In the genomic region with DNA sequence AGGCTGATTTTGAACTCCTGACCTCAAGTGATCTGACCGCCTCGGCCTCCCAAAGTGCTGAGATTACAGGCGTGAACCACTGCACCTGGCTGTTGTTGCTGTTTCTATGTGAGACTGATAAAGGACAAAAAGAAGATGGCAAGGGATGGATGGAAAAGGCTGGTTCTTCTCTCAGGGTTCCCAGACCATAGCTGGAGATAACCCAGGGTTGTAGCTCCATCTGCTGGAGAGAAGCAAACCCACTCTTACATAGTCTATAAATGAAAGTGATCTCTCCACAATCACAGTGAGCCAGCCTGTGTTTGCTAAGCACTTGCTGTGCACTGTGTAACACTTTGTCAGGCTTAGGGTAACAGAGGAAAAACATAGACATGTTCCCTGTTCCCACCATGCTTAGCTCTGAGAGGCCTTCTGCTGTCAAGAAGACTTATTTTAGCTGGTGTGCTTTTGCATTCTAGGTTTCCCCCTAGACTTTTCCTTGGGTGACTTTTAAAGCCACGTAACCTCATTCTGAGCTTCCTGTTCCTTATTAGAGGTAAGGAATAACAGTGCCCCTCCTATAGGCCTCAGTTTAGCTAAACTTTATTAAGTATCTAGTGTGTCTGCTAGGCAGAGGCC, we compare ENCODE assay signal across 9 cellular contexts. TPM values are rescaled to one million over a fixed set of nuclear protein-coding genes. Genes with fewer than 3 reads are reported as not detected.
DNase-seq lines count a peak whose midpoint lies in the region; ATAC-seq and TF ChIP-seq lines count a peak whose summit lies in the region.
"Had no signal": no experiment of that assay in that cellular context is flagged by ENCODE, and none has a peak within 500 bp of the region (broad histone marks: within the 10 kb centered on the region; RNA-seq: fewer than 3 reads in every experiment).

No MANE protein-coding gene starts in this region.

- peak; percentile 79 for ATAC-seq in GM21447 (IDR thresholded peaks at IDR 0.05; ENCODE audit: unreplicated experiment)
- peak; percentile 84 to 93 for ATAC-seq in activated T-cell treated with anti-CD3 and anti-CD28 coated beads, Interleukin-2, amount 50 U/mL, for 4 hours
- peak; percentile 88 to 91 for ATAC-seq in upper lobe of left lung (ENCODE audit: low FRiP score in 2 of 2)

- H3K4me1 ChIP-seq in OCI-LY3 (ENCODE audit: low read length): peaks cover 61% of the 10 kb centered on the region
- peaks cover 58 to 63% of the 10 kb centered on the region in 2 experiments for H3K4me1 ChIP-seq in neutrophil (ENCODE audit: control insufficient read depth in 1 of 2, insufficient read depth in 1 of 2, low read depth in 1 of 2, low read length in 1 of 2)
- peaks cover 36 to 64% (median 56%) of the 10 kb centered on the region in 4 donors for H3K4me1 ChIP-seq in upper lobe of left lung

- DNase-seq in DMS79 treated with DMSO at 0.1 percent for 48 hours (lab: John Stamatoyannopoulos, UW) (peak; percentile 55), HuH-7 (ENCODE audit: low spot score) (peak; percentile 67), fibroblast of the aortic adventitia (ENCODE audit: low read depth) (peak; percentile 91), upper lobe of left lung (peak in 1 of 2 donors; percentile 74)
- peak; percentile 39 for DNase-seq in activated T-cell treated with anti-CD3 and anti-CD28 coated beads, Interleukin-2, amount 50 U/mL, for 4 hours

- no peak for TF ChIP-seq EP300 in upper lobe of left lung (IDR thresholded peaks at IDR 0.05)

- no peak overlapping the region for H3K4me3 ChIP-seq in OCI-LY3 (ENCODE audit: low read length)
- no peak overlapping the region for H3K4me3 ChIP-seq in fibroblast of the aortic adventitia (ENCODE audit: low read depth, low read length)
- no peak overlapping the region for H3K4me3 ChIP-seq in neutrophil (ENCODE audit: low read depth in 1 of 2, low read length in 1 of 2)
- no peak overlapping the region for H3K4me3 ChIP-seq in upper lobe of left lung

- H3K27ac ChIP-seq in OCI-LY3 (ENCODE audit: low read length) (no peak overlapping the region), neutrophil (peak overlapping the region; percentile 65), upper lobe of left lung (peak overlapping the region in 3 of 4 donors; percentile 31 to 53 (median 44))
- H3K27ac ChIP-seq: epithelial cell of prostate had no signal

- no peak overlapping the region for H2AFZ ChIP-seq in OCI-LY3 (ENCODE audit: low read depth, low read length)

- H3K36me3 ChIP-seq in OCI-LY3 (replicated peaks; ENCODE audit: low read depth, low read length) (no peaks in the 10 kb centered on the region), neutrophil (no peaks in the 10 kb centered on the region), upper lobe of left lung (no peaks in the 10 kb centered on the region)

- H4K20me1 ChIP-seq in OCI-LY3 (ENCODE audit: insufficient read depth, low read length): peaks cover 25% of the 10 kb centered on the region

- no peaks in the 10 kb centered on the region for H3K27me3 ChIP-seq in OCI-LY3 (ENCODE audit: low read depth, low read length)
- H3K27me3 ChIP-seq in neutrophil: no peaks in the 10 kb centered on the region
- H3K27me3 ChIP-seq in upper lobe of left lung: no peaks in the 10 kb centered on the region

- no peaks in the 10 kb centered on the region for H3K36me3 Mint-ChIP-seq in activated T-cell treated with anti-CD3 and anti-CD28 coated beads, Interleukin-2, amount 50 U/mL, for 4 hours (ENCODE audit: insufficient read depth)

- H3K9ac ChIP-seq in OCI-LY3 (ENCODE audit: low read length): no peak overlapping the region

- peaks cover 84% of the 10 kb centered on the region for H3K79me2 ChIP-seq in OCI-LY3 (ENCODE audit: low read length)

- H3K4me2 ChIP-seq in OCI-LY3 (ENCODE audit: low read length): peak overlapping the region; percentile 26

- no peaks in the 10 kb centered on the region for H3K27me3 Mint-ChIP-seq in activated T-cell treated with anti-CD3 and anti-CD28 coated beads, Interleukin-2, amount 50 U/mL, for 4 hours (ENCODE audit: low read depth)

- no peak for TF ChIP-seq POLR2A in upper lobe of left lung (IDR thresholded peaks at IDR 0.05)

- peaks cover 28% of the 10 kb centered on the region for H3K4me1 Mint-ChIP-seq in activated T-cell treated with anti-CD3 and anti-CD28 coated beads, Interleukin-2, amount 50 U/mL, for 4 hours (ENCODE audit: low read depth)

- TF ChIP-seq CTCF in OCI-LY3 (IDR thresholded peaks at IDR 0.05; ENCODE audit: low read depth, low read length): peak; percentile 84
- peak; percentile 84 for TF ChIP-seq CTCF in fibroblast of the aortic adventitia (IDR thresholded peaks at IDR 0.05; ENCODE audit: insufficient read depth, low read length)
- peak; percentile 62 for TF ChIP-seq CTCF in neutrophil (IDR thresholded peaks at IDR 0.05)
- TF ChIP-seq CTCF in upper lobe of left lung (IDR thresholded peaks at IDR 0.05): peak; percentile 69 to 89 (median 75)

- WGBS in upper lobe of left lung, 2 donors: 64 to 77% methylated on average over 4 of the region's 4 CpGs

- H3K4me3 Mint-ChIP-seq in activated T-cell treated with anti-CD3 and anti-CD28 coated beads, Interleukin-2, amount 50 U/mL, for 4 hours: no peak overlapping the region

- H3K9me3 ChIP-seq in OCI-LY3 (ENCODE audit: insufficient read depth, low read length) (no peaks in the 10 kb centered on the region), neutrophil (no peaks in the 10 kb centered on the region), upper lobe of left lung (no peaks in the 10 kb centered on the region)

- H3K9me3 Mint-ChIP-seq in activated T-cell treated with anti-CD3 and anti-CD28 coated beads, Interleukin-2, amount 50 U/mL, for 4 hours: no peaks in the 10 kb centered on the region

RNA-seq across cellular contexts. Expression of a gene that starts 49.7 kb away (rescaled TPM):
- 10 to 100 TPM; 40.2 to 45.0 (median 41.2) TPM for total RNA-seq in activated T-cell treated with anti-CD3 and anti-CD28 coated beads, Interleukin-2, amount 50 U/mL, for 4 hours
- 66.6 and 91.2 TPM in 2 replicates for total RNA-seq in fibroblast of the aortic adventitia (ENCODE audit: low replicate concordance)
- total RNA-seq in upper lobe of left lung: 100 to 1,000 TPM in 1 of 6 donors, 10 to 100 TPM in 5; 51.3 to 148 (median 87.7) TPM
